In the genomic region with DNA sequence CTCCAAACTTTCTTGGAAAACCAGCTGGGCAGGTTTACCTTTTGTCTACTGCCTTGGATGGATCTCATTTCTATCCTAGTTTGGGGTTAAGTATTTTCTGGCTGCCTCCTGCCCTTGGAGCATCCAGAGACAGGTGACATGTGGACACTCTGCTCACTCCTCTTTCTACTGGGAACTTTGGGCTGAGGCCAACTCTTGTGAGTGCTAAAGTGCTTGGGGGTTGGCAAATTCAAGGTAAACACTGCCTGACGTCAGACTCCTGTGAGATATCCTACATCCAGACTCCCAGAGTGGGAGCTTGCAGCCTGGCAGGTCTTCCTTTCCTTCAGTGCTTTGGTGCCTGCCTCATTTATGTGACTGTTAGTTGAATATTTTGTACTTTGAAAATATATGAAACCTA, we compare ENCODE assay signal across 19 cellular contexts.
A peak's percentile ranks its signal among the peaks of the same experiment; 100 is the strongest.
DNase-seq lines count a peak whose midpoint lies in the region; ATAC-seq, FAIRE-seq and TF ChIP-seq lines count a peak whose summit lies in the region.
"Had no signal": no experiment of that assay in that cellular context is flagged by ENCODE, and none has a peak within 500 bp of the region (broad histone marks: within the 10 kb centered on the region; RNA-seq: fewer than 3 reads in every experiment).

No MANE protein-coding gene starts in this region.

- H3K4me1 ChIP-seq in right atrium auricular region (peaks cover 0 to 20% of the 10 kb centered on the region in 2 donors), breast epithelium (no peaks in the 10 kb centered on the region), esophagus squamous epithelium (peaks cover 0 to 23% (median 3%) of the 10 kb centered on the region in 3 donors), endodermal cell (ENCODE audit: control insufficient read depth, insufficient read depth, low read length) (peaks cover 8% of the 10 kb centered on the region)

- TF ChIP-seq POLR2A in breast epithelium (IDR thresholded peaks at IDR 0.05) (no peak), esophagus squamous epithelium (IDR thresholded peaks at IDR 0.05) (no peak), GM12891 (IDR thresholded peaks at IDR 0.05; ENCODE audit: low read depth, low read length) (no peak)

- no peak overlapping the region for H3K4me3 Mint-ChIP-seq in endodermal cell
- H3K4me3 Mint-ChIP-seq: nephron; stimulated activated naive CD8-positive, alpha-beta T cell treated with anti-CD3 and anti-CD28 coated beads, Interleukin-15, amount 100 ng/mL, for 72 hours had no signal

- peaks cover 19% of the 10 kb centered on the region for H3K4me1 Mint-ChIP-seq in endodermal cell
- H3K4me1 Mint-ChIP-seq: stimulated activated naive CD8-positive, alpha-beta T cell treated with anti-CD3 and anti-CD28 coated beads, Interleukin-15, amount 100 ng/mL, for 72 hours had no signal

- WGBS in esophagus squamous epithelium, 2 donors = 33 to 44% methylated on average over 1 of the region's 1 CpG
- 75 to 80% methylated on average over 1 of the region's 1 CpG for WGBS in endodermal cell (ENCODE audit: insufficient coverage in 1 of 2, insufficient read length in 1 of 2), 2 experiments

- H3K27ac ChIP-seq in right atrium auricular region = no peak overlapping the region
- H3K27ac ChIP-seq in breast epithelium = peak overlapping the region in 1 of 2 donors; percentile 16
- H3K27ac ChIP-seq in esophagus squamous epithelium = no peak overlapping the region
- H3K27ac ChIP-seq in endodermal cell (ENCODE audit: low read depth, low read length) = no peak overlapping the region
- H3K27ac ChIP-seq: PC-9 had no signal

- no peak overlapping the region for H3K4me3 ChIP-seq in right atrium auricular region
- no peak overlapping the region for H3K4me3 ChIP-seq in breast epithelium
- H3K4me3 ChIP-seq in esophagus squamous epithelium = no peak overlapping the region
- no peak overlapping the region for H3K4me3 ChIP-seq in endodermal cell (ENCODE audit: low read length)
- H3K4me3 ChIP-seq: PC-9 had no signal

- H3K9me3 Mint-ChIP-seq in endodermal cell = no peaks in the 10 kb centered on the region
- H3K9me3 Mint-ChIP-seq: activated T-helper 2 cell treated with anti-CD3 and anti-CD28 coated beads, Interferon-gamma antibody, Interleukin-2, Interleukin-4, amounts not matched to agents 10 μg/mL and 5 μg/mL and 100 μg/mL, durations not matched to agents 14 hours and 24 hours and 36 hours; nephron; stimulated activated naive CD8-positive, alpha-beta T cell treated with anti-CD3 and anti-CD28 coated beads, Interleukin-15, amount 100 ng/mL, for 72 hours had no signal

- H3K27ac Mint-ChIP-seq in endodermal cell = no peak overlapping the region
- H3K27ac Mint-ChIP-seq: activated T-helper 2 cell treated with anti-CD3 and anti-CD28 coated beads, Interferon-gamma antibody, Interleukin-2, Interleukin-4, amounts not matched to agents 10 μg/mL and 5 μg/mL and 100 μg/mL, durations not matched to agents 14 hours and 24 hours and 36 hours; nephron; stimulated activated naive CD8-positive, alpha-beta T cell treated with anti-CD3 and anti-CD28 coated beads, Interleukin-15, amount 100 ng/mL, for 72 hours had no signal

- intact Hi-C loops in left ventricle myocardium superior (cut with micrococcal nuclease) (no loop called here), breast epithelium (cut with DNase I; ENCODE audit: low total_unique reads) (no loop called here), esophagus squamous epithelium (cut with DNase I) (no loop called here)

- FAIRE-seq in GM12891 (lab: Jason Lieb, UNC) = no peak
- FAIRE-seq: colon, endothelial cell of umbilical vein, frontal cortex had no signal

- DNase-seq in left ventricle myocardium superior (no peak), right atrium auricular region (ENCODE audit: low spot score) (no peak), NCI-H2107 (lab: John Stamatoyannopoulos, UW) (peak; percentile 47), breast epithelium (ENCODE audit: low spot score in 2 of 2) (peak; percentile 34 to 60), esophagus squamous epithelium (lab: John Stamatoyannopoulos, UW) (no peak), GM12891 (ENCODE audit: insufficient read length, low spot score) (no peak), endodermal cell (no peak)
- DNase-seq: activated CD8-positive, alpha-beta memory T cell treated with anti-CD3 and anti-CD28 coated beads for 24 hours; amniotic stem cell; Kasumi-1; NCI-H2227 treated with DMSO at 0.1 percent for 48 hours; PC-9; stimulated activated naive CD8-positive, alpha-beta T cell treated with anti-CD3 and anti-CD28 coated beads, Interleukin-15, amount 100 ng/mL, for 72 hours had no signal

- TF ChIP-seq CTCF in right atrium auricular region (IDR thresholded peaks at IDR 0.05) (no peak), breast epithelium (IDR thresholded peaks at IDR 0.05) (no peak), esophagus squamous epithelium (IDR thresholded peaks at IDR 0.05) (no peak), endodermal cell (conservative IDR thresholded peaks at IDR 0.05) (no peak)

- H3K27me3 ChIP-seq in right atrium auricular region (no peaks in the 10 kb centered on the region), breast epithelium (no peaks in the 10 kb centered on the region), esophagus squamous epithelium (no peaks in the 10 kb centered on the region), endodermal cell (ENCODE audit: control insufficient read depth, insufficient read depth, low read length, poor library complexity, severe bottlenecking) (peaks cover 4% of the 10 kb centered on the region)

- ATAC-seq in left ventricle myocardium superior (peak; percentile 71), HG02759 (IDR thresholded peaks at IDR 0.05; ENCODE audit: unreplicated experiment) (no peak)
- ATAC-seq: stimulated activated naive CD8-positive, alpha-beta T cell treated with anti-CD3 and anti-CD28 coated beads, Interleukin-15, amount 100 ng/mL, for 72 hours had no signal

- H3K36me3 ChIP-seq in right atrium auricular region (no peaks in the 10 kb centered on the region), breast epithelium (no peaks in the 10 kb centered on the region), esophagus squamous epithelium (no peaks in the 10 kb centered on the region), endodermal cell (ENCODE audit: control insufficient read depth, insufficient read depth, low read length) (no peaks in the 10 kb centered on the region)

- no peak overlapping the region for H3K9ac ChIP-seq in endodermal cell (ENCODE audit: extremely low read depth, low read length, poor library complexity, severe bottlenecking)

- no peaks in the 10 kb centered on the region for H3K36me3 Mint-ChIP-seq in endodermal cell (ENCODE audit: low read depth)

- H3K9me3 ChIP-seq in right atrium auricular region (no peaks in the 10 kb centered on the region), breast epithelium (no peaks in the 10 kb centered on the region), esophagus squamous epithelium (no peaks in the 10 kb centered on the region), endodermal cell (ENCODE audit: control insufficient read depth, low read length) (no peaks in the 10 kb centered on the region)

- H3K27me3 Mint-ChIP-seq in endodermal cell (ENCODE audit: insufficient read depth) = peaks cover 53% of the 10 kb centered on the region

TF ChIP-seq in GM12891, 5 proteins besides CTCF, POLR2A, EP300 and RAD21:
- no peak for TF ChIP-seq POU2F2 (IDR thresholded peaks at IDR 0.05; ENCODE audit: low read depth, low read length)
- no peak for TF ChIP-seq PAX5 (IDR thresholded peaks at IDR 0.05; ENCODE audit: insufficient read depth, low read length, severe bottlenecking)

Comparison
In these comparisons a context has a peak if more than half of its experiments do, and no peak if none do; other contexts are left out.
1. DNase-seq: peak in NCI-H2107 (single experiment) and breast epithelium (2 of 2); none in left ventricle myocardium superior (single experiment), right atrium auricular region (single experiment), esophagus squamous epithelium (single experiment), GM12891 (single experiment) and endodermal cell (single experiment).